Comparison of ENCODE assay signal across 27 cellular contexts in genomic region chr2:128640847-128641360, GRCh38.
DNase-seq lines count a peak whose midpoint lies in the region; ATAC-seq, FAIRE-seq and TF ChIP-seq lines count a peak whose summit lies in the region.
"Had no signal": no experiment of that assay in that cellular context is flagged by ENCODE, and none has a peak within 500 bp of the region (broad histone marks: within the 10 kb centered on the region; RNA-seq: fewer than 3 reads in every experiment).

No MANE protein-coding gene starts in this region.

- peak overlapping the region; percentile 81 for H4K91ac ChIP-seq in H1 (replicated peaks; ENCODE audit: insufficient read length, low read length)
- no peak overlapping the region for H4K91ac ChIP-seq in neuronal stem cell (ENCODE audit: low read depth, low read length, poor library complexity)

- peaks cover 0 to 4% of the 10 kb centered on the region in 2 donors for H3K36me3 Mint-ChIP-seq in CD14-positive monocyte
- H3K36me3 Mint-ChIP-seq: activated naive CD4-positive, alpha-beta T cell treated with anti-CD3 and anti-CD28 coated beads, Interleukin-2, amount 10 ng/mL, durations not matched to agents 7 days and 5 days; memory B cell had no signal

- H2BK15ac ChIP-seq in H1 (ENCODE audit: low read length) (no peak overlapping the region), neuronal stem cell (ENCODE audit: low read length) (peak overlapping the region; percentile 30)

- H3K27ac ChIP-seq in H1 (ENCODE audit: low read depth, low read length), result no peak overlapping the region
- H3K27ac ChIP-seq in neuronal stem cell (replicated peaks; ENCODE audit: low read length), result no peak overlapping the region
- H3K27ac ChIP-seq: BLaER1, hepatocyte, neutrophil, psoas muscle, VCaP had no signal

- no peaks in the 10 kb centered on the region for H3K79me2 ChIP-seq in H1 (ENCODE audit: control insufficient read depth in 1 of 2, insufficient read depth in 2 of 2, low read length in 2 of 2)
- H3K79me2 ChIP-seq: hepatocyte had no signal

- TF ChIP-seq CTCF in CD14-positive monocyte (IDR thresholded peaks at IDR 0.05), result no peak
- no peak for TF ChIP-seq CTCF in H1 (IDR thresholded peaks at IDR 0.05; ENCODE audit: control extremely low read depth in 1 of 3, insufficient read depth in 1 of 3, low read depth in 1 of 3, low read length in 3 of 3)

- H3K27me3 ChIP-seq in H1 (replicated peaks in 1 of 4; ENCODE audit: control insufficient read depth in 3 of 4, extremely low read depth in 1 of 4, insufficient read depth in 3 of 4, low read length in 3 of 4) (peaks cover 0 to 2% (median 0%) of the 10 kb centered on the region in 4 experiments; a peak in 2 of 7 replicates), neuronal stem cell (ENCODE audit: control insufficient read depth in 3 of 3, insufficient read depth in 3 of 3, low read depth in 1 of 3, low read length in 3 of 3) (no peaks in the 10 kb centered on the region)
- H3K27me3 ChIP-seq: BLaER1, hepatocyte, neutrophil had no signal

- H2BK120ac ChIP-seq in H1 (replicated peaks; ENCODE audit: low read depth, low read length), result peak overlapping the region; percentile 35
- peak overlapping the region; percentile 91 for H2BK120ac ChIP-seq in neuronal stem cell (ENCODE audit: low read depth, low read length)

- no peak for FAIRE-seq in H1 (lab: Jason Lieb, UNC)
- FAIRE-seq: frontal cortex, G401.6 had no signal

- no peak overlapping the region for H3K9ac ChIP-seq in H1 (replicated peaks in 1 of 4; ENCODE audit: extremely low read depth in 1 of 4, low read depth in 3 of 4, low read length in 3 of 4)
- H3K9ac ChIP-seq in neuronal stem cell (ENCODE audit: low read depth, low read length, poor library complexity), result no peak overlapping the region
- H3K9ac ChIP-seq: BLaER1 had no signal

- no peak overlapping the region for H3K23ac ChIP-seq in H1 (ENCODE audit: insufficient read length)
- no peak overlapping the region for H3K23ac ChIP-seq in neuronal stem cell (ENCODE audit: low read depth, low read length, poor library complexity)

- H3K14ac ChIP-seq in H1 (ENCODE audit: insufficient read length) (no peak overlapping the region), neuronal stem cell (ENCODE audit: low read length) (no peak overlapping the region)

- H3K4me3 ChIP-seq in H1 (ENCODE audit: extremely low read depth in 1 of 4, insufficient read depth in 2 of 4, low read depth in 3 of 4, low read length in 4 of 4) (no peak overlapping the region), neuronal stem cell (ENCODE audit: low read length in 2 of 2) (no peak overlapping the region)
- H3K4me3 ChIP-seq: BLaER1, hepatocyte, psoas muscle had no signal

- no peak for TF ChIP-seq EP300 in Ishikawa (IDR thresholded peaks at IDR 0.05; ENCODE audit: borderline replicate concordance)
- no peak for TF ChIP-seq EP300 in H1 (IDR thresholded peaks at IDR 0.05; ENCODE audit: borderline replicate concordance in 1 of 2, low read depth in 2 of 2, low read length in 2 of 2)

- WGBS in H1 (ENCODE audit: extremely low coverage in 1 of 2, insufficient coverage in 1 of 2, insufficient read length in 1 of 2, insufficient replicate concordance in 2 of 2, low coverage in 1 of 2, low lambda C conversion rate in 2 of 2, missing lambda C conversion rate in 1 of 2), 2 experiments, result 89% methylated on average over 6 of the region's 6 CpGs; no CpG with 5 or more reads in 1 of the 2 experiments
- WGBS in neuronal stem cell (ENCODE audit: extremely low coverage in 2 of 2, insufficient read length in 2 of 2, insufficient replicate concordance in 1 of 2), 2 donors, result no CpG with 5 or more reads among the region's 6 CpGs

- DNase-seq in CD14-positive monocyte (ENCODE audit: low spot score) (peak; percentile 18), H1 (ENCODE audit: low read depth in 1 of 2, low spot score in 2 of 2) (peak in 1 of 2 experiments; percentile 26), neuronal stem cell (ENCODE audit: low spot score) (no peak)
- DNase-seq in stimulated activated naive CD8-positive, alpha-beta T cell treated with anti-CD3 and anti-CD28 coated beads, Interleukin-15, amount 100 ng/mL, for 72 hours, result no peak
- DNase-seq: activated CD4-positive, alpha-beta T cell treated with anti-CD3 and anti-CD28 coated beads for 48 hours; activated naive CD4-positive, alpha-beta T cell treated with anti-CD3 and anti-CD28 coated beads, Interleukin-2, amount 10 ng/mL, durations not matched to agents 7 days and 5 days; amygdala; DMS53; KBM-7; NCI-H510A treated with DMSO at 0.1 percent for 48 hours; PC-3; psoas muscle; Right ventricle myocardium superior; stimulated activated CD4-positive, alpha-beta T cell treated with anti-CD3 and anti-CD28 coated beads, Interleukin-1b, Interleukin-23, amount 100 ng/mL, for 48 hours; stimulated activated CD8-positive, alpha-beta memory T cell treated with anti-CD3 and anti-CD28 coated beads, Interleukin-4, amount 100 ng/mL, for 48 hours had no signal

- peak overlapping the region; percentile 34; the same call in 1 of the 2 replicates for H3K18ac ChIP-seq in H1 (ENCODE audit: extremely low read depth, low read length)
- peak overlapping the region; percentile 49 for H3K18ac ChIP-seq in neuronal stem cell (ENCODE audit: low read length)

- peak overlapping the region; percentile 100 for H2BK12ac ChIP-seq in H1 (ENCODE audit: low read depth, low read length)
- no peak overlapping the region for H2BK12ac ChIP-seq in neuronal stem cell (ENCODE audit: low read length)

- H3K27ac Mint-ChIP-seq in CD14-positive monocyte, result no peak overlapping the region
- no peak overlapping the region for H3K27ac Mint-ChIP-seq in stimulated activated naive CD8-positive, alpha-beta T cell treated with anti-CD3 and anti-CD28 coated beads, Interleukin-15, amount 100 ng/mL, for 72 hours
- H3K27ac Mint-ChIP-seq: activated naive CD4-positive, alpha-beta T cell treated with anti-CD3 and anti-CD28 coated beads, Interleukin-2, amount 10 ng/mL, durations not matched to agents 7 days and 5 days; memory B cell; T-helper 2 cell treated with Interferon-gamma antibody and Interleukin-4, amounts not matched to agents 5 μg/mL and 100 μg/mL, for 36 hours had no signal

- H3K4ac ChIP-seq in H1 (replicated peaks; ENCODE audit: insufficient read length, low read depth, low read length) (peak overlapping the region; percentile 53), neuronal stem cell (ENCODE audit: low read length) (no peak overlapping the region)

- no peak overlapping the region for H2AFZ ChIP-seq in H1 (ENCODE audit: low read length)
- no peak overlapping the region for H2AFZ ChIP-seq in neuronal stem cell (ENCODE audit: low read length)
- H2AFZ ChIP-seq: hepatocyte had no signal

- H3K36me3 ChIP-seq in H1 (ENCODE audit: control insufficient read depth in 2 of 4, insufficient read depth in 4 of 4, low read length in 3 of 4) (no peaks in the 10 kb centered on the region), neuronal stem cell (replicated peaks in 1 of 2; ENCODE audit: control insufficient read depth in 2 of 2, insufficient read depth in 2 of 2, low read length in 2 of 2) (no peaks in the 10 kb centered on the region)
- H3K36me3 ChIP-seq: BLaER1, neutrophil had no signal

- no peak overlapping the region for H3K56ac ChIP-seq in H1 (replicated peaks; ENCODE audit: insufficient read length, low read depth, low read length)

- no peaks in the 10 kb centered on the region for H3K9me3 ChIP-seq in H1 (ENCODE audit: insufficient read depth in 2 of 2, low read depth in 1 of 2, low read length in 1 of 2)
- peaks cover 0 to 4% of the 10 kb centered on the region in 2 donors for H3K9me3 ChIP-seq in neuronal stem cell (replicated peaks in 1 of 2; ENCODE audit: control insufficient read depth in 2 of 2, insufficient read depth in 1 of 2, low read depth in 1 of 2, low read length in 2 of 2)
- H3K9me3 ChIP-seq: BLaER1, neutrophil, psoas muscle had no signal

- H2BK5ac ChIP-seq in H1 (ENCODE audit: low read depth, low read length) (peak overlapping the region; percentile 100; the same call in 1 of the 2 replicates), neuronal stem cell (ENCODE audit: low read length) (peak overlapping the region; percentile 85)

- H3K9me3 Mint-ChIP-seq in CD14-positive monocyte, result peaks cover 0 to 2% (median under 1%) of the 10 kb centered on the region in 7 donors
- no peaks in the 10 kb centered on the region for H3K9me3 Mint-ChIP-seq in stimulated activated naive CD8-positive, alpha-beta T cell treated with anti-CD3 and anti-CD28 coated beads, Interleukin-15, amount 100 ng/mL, for 72 hours
- H3K9me3 Mint-ChIP-seq: activated naive CD4-positive, alpha-beta T cell treated with anti-CD3 and anti-CD28 coated beads, Interleukin-2, amount 10 ng/mL, durations not matched to agents 7 days and 5 days; memory B cell; T-helper 2 cell treated with Interferon-gamma antibody and Interleukin-4, amounts not matched to agents 5 μg/mL and 100 μg/mL, for 36 hours had no signal

- H3K4me2 ChIP-seq in H1 (ENCODE audit: insufficient read depth in 1 of 2, low read depth in 2 of 2, low read length in 2 of 2) (no peak overlapping the region), neuronal stem cell (ENCODE audit: insufficient read depth, low read length, poor library complexity, severe bottlenecking) (no peak overlapping the region)
- H3K4me2 ChIP-seq: BLaER1, hepatocyte had no signal

- H4K8ac ChIP-seq in H1 (ENCODE audit: extremely low read depth, insufficient read depth, low read length), result no peak overlapping the region
- no peak overlapping the region for H4K8ac ChIP-seq in neuronal stem cell (ENCODE audit: low read depth, low read length)

- H3K4me1 ChIP-seq in H1 (replicated peaks in 1 of 4; ENCODE audit: control insufficient read depth in 3 of 4, insufficient read depth in 4 of 4, low read length in 3 of 4) (peaks cover 29 to 56% (median 37%) of the 10 kb centered on the region in 4 experiments), neuronal stem cell (ENCODE audit: control insufficient read depth in 2 of 2, insufficient read depth in 1 of 2, low read depth in 1 of 2, low read length in 2 of 2) (peaks cover 46 to 69% of the 10 kb centered on the region in 2 donors)
- H3K4me1 ChIP-seq: psoas muscle had no signal

- H3K4me3 Mint-ChIP-seq in CD14-positive monocyte, result no peak overlapping the region
- no peak overlapping the region for H3K4me3 Mint-ChIP-seq in stimulated activated naive CD8-positive, alpha-beta T cell treated with anti-CD3 and anti-CD28 coated beads, Interleukin-15, amount 100 ng/mL, for 72 hours
- H3K4me3 Mint-ChIP-seq: activated naive CD4-positive, alpha-beta T cell treated with anti-CD3 and anti-CD28 coated beads, Interleukin-2, amount 10 ng/mL, durations not matched to agents 7 days and 5 days; memory B cell; T-helper 2 cell treated with Interferon-gamma antibody and Interleukin-4, amounts not matched to agents 5 μg/mL and 100 μg/mL, for 36 hours had no signal

- peaks cover 41% of the 10 kb centered on the region for H3K4me1 Mint-ChIP-seq in CD14-positive monocyte
- H3K4me1 Mint-ChIP-seq in stimulated activated naive CD8-positive, alpha-beta T cell treated with anti-CD3 and anti-CD28 coated beads, Interleukin-15, amount 100 ng/mL, for 72 hours, result peaks cover 9% of the 10 kb centered on the region
- H3K4me1 Mint-ChIP-seq: activated naive CD4-positive, alpha-beta T cell treated with anti-CD3 and anti-CD28 coated beads, Interleukin-2, amount 10 ng/mL, durations not matched to agents 7 days and 5 days had no signal

- no peaks in the 10 kb centered on the region for H4K20me1 ChIP-seq in H1 (replicated peaks in 1 of 2; ENCODE audit: control insufficient read depth in 1 of 2, insufficient read depth in 2 of 2, low read length in 2 of 2)
- H4K20me1 ChIP-seq: BLaER1 had no signal

- peak overlapping the region; percentile 98; the same call in 1 of the 2 replicates for H2BK20ac ChIP-seq in H1 (ENCODE audit: low read length)

- intact Hi-C loops in CD14-positive monocyte (cut with micrococcal nuclease), result no loop called here

- peak overlapping the region; percentile 96 for H2AK5ac ChIP-seq in H1 (ENCODE audit: low read depth, low read length)
- peak overlapping the region; percentile 85 for H2AK5ac ChIP-seq in neuronal stem cell (ENCODE audit: low read depth, low read length)

- CTCF ChIA-PET in H1 (lab: Charles Lee; ENCODE audit: partially characterized antibody), result no interaction called here

- POLR2A ChIA-PET in H1 (lab: Charles Lee; ENCODE audit: partially characterized antibody), result no interaction called here

- peaks cover 0 to 2% (median 2%) of the 10 kb centered on the region in 3 donors for H3K27me3 Mint-ChIP-seq in CD14-positive monocyte (ENCODE audit: low read depth in 3 of 3)
- peaks cover 8% of the 10 kb centered on the region for H3K27me3 Mint-ChIP-seq in stimulated activated naive CD8-positive, alpha-beta T cell treated with anti-CD3 and anti-CD28 coated beads, Interleukin-15, amount 100 ng/mL, for 72 hours

- no peak overlapping the region for H4K5ac ChIP-seq in H1 (ENCODE audit: insufficient read length, low read depth, low read length)

- TF ChIP-seq POLR2A in H1 (IDR thresholded peaks at IDR 0.05; ENCODE audit: control extremely low read depth in 1 of 2, low read depth in 2 of 2, low read length in 2 of 2), result no peak

- no peak for TF ChIP-seq RAD21 in Ishikawa (IDR thresholded peaks at IDR 0.05; ENCODE audit: low read depth)
- TF ChIP-seq RAD21 in H1 (IDR thresholded peaks at IDR 0.05 in 1 of 2, conservative IDR thresholded peaks at IDR 0.05 in 1 of 2; ENCODE audit: low read depth in 2 of 2, low read length in 2 of 2), result no peak

- no peak for ATAC-seq in GM21423 (IDR thresholded peaks at IDR 0.05; ENCODE audit: unreplicated experiment)
- no peak for ATAC-seq in HG03280 (IDR thresholded peaks at IDR 0.05; ENCODE audit: unreplicated experiment)
- ATAC-seq in HG03097 (IDR thresholded peaks at IDR 0.05; ENCODE audit: low FRiP score, unreplicated experiment), result no peak
- ATAC-seq in stimulated activated naive CD8-positive, alpha-beta T cell treated with anti-CD3 and anti-CD28 coated beads, Interleukin-15, amount 100 ng/mL, for 72 hours, result no peak
- ATAC-seq: PC-3, psoas muscle had no signal

- no peaks in the 10 kb centered on the region for H3K79me1 ChIP-seq in H1 (ENCODE audit: low read depth, low read length)
- H3K79me1 ChIP-seq in neuronal stem cell (ENCODE audit: low read depth, low read length), result no peaks in the 10 kb centered on the region

- H3K23me2 ChIP-seq in H1 (ENCODE audit: low read depth, low read length), result peaks cover 2% of the 10 kb centered on the region; the same call in 1 of the 2 replicates
